1 cellular context compared by ENCODE assay signal in the genomic region with DNA sequence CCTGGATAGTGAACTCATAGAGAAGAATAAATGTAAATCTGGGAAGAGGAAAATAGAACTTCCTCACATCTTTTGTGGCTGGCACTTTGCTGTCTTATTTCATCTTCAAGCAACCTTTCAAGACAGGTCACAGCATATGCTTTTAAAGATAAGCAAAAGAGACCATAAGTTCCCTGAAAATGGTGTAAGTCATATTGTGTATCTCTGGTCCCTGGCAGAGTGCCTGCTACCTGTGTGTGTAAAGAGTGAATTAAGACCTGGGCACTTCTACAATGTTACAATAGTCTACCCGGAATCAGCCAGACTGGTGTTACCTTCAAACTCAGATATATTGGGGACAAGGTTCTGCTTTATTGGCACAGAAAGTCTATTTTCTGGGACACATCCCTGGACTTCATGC.
TF ChIP-seq lines count a peak whose summit lies in the region.

No MANE protein-coding gene starts in this region.

TF ChIP-seq in HepG2, 621 proteins besides CTCF, POLR2A, EP300 and RAD21 (continued from another document):
- TF ChIP-seq, protein P1, sequence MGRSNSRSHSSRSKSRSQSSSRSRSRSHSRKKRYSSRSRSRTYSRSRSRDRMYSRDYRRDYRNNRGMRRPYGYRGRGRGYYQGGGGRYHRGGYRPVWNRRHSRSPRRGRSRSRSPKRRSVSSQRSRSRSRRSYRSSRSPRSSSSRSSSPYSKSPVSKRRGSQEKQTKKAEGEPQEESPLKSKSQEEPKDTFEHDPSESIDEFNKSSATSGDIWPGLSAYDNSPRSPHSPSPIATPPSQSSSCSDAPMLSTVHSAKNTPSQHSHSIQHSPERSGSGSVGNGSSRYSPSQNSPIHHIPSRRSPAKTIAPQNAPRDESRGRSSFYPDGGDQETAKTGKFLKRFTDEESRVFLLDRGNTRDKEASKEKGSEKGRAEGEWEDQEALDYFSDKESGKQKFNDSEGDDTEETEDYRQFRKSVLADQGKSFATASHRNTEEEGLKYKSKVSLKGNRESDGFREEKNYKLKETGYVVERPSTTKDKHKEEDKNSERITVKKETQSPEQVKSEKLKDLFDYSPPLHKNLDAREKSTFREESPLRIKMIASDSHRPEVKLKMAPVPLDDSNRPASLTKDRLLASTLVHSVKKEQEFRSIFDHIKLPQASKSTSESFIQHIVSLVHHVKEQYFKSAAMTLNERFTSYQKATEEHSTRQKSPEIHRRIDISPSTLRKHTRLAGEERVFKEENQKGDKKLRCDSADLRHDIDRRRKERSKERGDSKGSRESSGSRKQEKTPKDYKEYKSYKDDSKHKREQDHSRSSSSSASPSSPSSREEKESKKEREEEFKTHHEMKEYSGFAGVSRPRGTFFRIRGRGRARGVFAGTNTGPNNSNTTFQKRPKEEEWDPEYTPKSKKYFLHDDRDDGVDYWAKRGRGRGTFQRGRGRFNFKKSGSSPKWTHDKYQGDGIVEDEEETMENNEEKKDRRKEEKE (IDR thresholded peaks at IDR 0.05): no peak
- no peak for TF ChIP-seq ARHGAP35 (CRISPR knock-in tag; IDR thresholded peaks at IDR 0.05; ENCODE audit: borderline replicate concordance)
- TF ChIP-seq, protein P2, sequence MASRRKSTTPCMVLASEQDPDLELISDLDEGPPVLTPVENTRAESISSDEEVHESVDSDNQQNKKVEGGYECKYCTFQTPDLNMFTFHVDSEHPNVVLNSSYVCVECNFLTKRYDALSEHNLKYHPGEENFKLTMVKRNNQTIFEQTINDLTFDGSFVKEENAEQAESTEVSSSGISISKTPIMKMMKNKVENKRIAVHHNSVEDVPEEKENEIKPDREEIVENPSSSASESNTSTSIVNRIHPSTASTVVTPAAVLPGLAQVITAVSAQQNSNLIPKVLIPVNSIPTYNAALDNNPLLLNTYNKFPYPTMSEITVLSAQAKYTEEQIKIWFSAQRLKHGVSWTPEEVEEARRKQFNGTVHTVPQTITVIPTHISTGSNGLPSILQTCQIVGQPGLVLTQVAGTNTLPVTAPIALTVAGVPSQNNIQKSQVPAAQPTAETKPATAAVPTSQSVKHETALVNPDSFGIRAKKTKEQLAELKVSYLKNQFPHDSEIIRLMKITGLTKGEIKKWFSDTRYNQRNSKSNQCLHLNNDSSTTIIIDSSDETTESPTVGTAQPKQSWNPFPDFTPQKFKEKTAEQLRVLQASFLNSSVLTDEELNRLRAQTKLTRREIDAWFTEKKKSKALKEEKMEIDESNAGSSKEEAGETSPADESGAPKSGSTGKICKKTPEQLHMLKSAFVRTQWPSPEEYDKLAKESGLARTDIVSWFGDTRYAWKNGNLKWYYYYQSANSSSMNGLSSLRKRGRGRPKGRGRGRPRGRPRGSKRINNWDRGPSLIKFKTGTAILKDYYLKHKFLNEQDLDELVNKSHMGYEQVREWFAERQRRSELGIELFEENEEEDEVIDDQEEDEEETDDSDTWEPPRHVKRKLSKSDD (CRISPR knock-in tag; IDR thresholded peaks at IDR 0.05; ENCODE audit: low read depth): no peak
- TF ChIP-seq XBP1 (CRISPR knock-in tag; IDR thresholded peaks at IDR 0.05): no peak
- TF ChIP-seq, protein P3, sequence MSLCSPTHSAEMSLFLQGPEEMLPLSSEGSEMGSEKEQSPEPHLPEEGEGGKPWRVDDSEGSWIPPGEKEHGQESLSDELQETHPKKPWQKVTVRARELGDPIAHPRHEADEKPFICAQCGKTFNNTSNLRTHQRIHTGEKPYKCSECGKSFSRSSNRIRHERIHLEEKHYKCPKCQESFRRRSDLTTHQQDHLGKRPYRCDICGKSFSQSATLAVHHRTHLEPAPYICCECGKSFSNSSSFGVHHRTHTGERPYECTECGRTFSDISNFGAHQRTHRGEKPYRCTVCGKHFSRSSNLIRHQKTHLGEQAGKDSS (CRISPR knock-in tag; IDR thresholded peaks at IDR 0.05; ENCODE audit: borderline replicate concordance, low read depth): no peak
- TF ChIP-seq, protein P4, sequence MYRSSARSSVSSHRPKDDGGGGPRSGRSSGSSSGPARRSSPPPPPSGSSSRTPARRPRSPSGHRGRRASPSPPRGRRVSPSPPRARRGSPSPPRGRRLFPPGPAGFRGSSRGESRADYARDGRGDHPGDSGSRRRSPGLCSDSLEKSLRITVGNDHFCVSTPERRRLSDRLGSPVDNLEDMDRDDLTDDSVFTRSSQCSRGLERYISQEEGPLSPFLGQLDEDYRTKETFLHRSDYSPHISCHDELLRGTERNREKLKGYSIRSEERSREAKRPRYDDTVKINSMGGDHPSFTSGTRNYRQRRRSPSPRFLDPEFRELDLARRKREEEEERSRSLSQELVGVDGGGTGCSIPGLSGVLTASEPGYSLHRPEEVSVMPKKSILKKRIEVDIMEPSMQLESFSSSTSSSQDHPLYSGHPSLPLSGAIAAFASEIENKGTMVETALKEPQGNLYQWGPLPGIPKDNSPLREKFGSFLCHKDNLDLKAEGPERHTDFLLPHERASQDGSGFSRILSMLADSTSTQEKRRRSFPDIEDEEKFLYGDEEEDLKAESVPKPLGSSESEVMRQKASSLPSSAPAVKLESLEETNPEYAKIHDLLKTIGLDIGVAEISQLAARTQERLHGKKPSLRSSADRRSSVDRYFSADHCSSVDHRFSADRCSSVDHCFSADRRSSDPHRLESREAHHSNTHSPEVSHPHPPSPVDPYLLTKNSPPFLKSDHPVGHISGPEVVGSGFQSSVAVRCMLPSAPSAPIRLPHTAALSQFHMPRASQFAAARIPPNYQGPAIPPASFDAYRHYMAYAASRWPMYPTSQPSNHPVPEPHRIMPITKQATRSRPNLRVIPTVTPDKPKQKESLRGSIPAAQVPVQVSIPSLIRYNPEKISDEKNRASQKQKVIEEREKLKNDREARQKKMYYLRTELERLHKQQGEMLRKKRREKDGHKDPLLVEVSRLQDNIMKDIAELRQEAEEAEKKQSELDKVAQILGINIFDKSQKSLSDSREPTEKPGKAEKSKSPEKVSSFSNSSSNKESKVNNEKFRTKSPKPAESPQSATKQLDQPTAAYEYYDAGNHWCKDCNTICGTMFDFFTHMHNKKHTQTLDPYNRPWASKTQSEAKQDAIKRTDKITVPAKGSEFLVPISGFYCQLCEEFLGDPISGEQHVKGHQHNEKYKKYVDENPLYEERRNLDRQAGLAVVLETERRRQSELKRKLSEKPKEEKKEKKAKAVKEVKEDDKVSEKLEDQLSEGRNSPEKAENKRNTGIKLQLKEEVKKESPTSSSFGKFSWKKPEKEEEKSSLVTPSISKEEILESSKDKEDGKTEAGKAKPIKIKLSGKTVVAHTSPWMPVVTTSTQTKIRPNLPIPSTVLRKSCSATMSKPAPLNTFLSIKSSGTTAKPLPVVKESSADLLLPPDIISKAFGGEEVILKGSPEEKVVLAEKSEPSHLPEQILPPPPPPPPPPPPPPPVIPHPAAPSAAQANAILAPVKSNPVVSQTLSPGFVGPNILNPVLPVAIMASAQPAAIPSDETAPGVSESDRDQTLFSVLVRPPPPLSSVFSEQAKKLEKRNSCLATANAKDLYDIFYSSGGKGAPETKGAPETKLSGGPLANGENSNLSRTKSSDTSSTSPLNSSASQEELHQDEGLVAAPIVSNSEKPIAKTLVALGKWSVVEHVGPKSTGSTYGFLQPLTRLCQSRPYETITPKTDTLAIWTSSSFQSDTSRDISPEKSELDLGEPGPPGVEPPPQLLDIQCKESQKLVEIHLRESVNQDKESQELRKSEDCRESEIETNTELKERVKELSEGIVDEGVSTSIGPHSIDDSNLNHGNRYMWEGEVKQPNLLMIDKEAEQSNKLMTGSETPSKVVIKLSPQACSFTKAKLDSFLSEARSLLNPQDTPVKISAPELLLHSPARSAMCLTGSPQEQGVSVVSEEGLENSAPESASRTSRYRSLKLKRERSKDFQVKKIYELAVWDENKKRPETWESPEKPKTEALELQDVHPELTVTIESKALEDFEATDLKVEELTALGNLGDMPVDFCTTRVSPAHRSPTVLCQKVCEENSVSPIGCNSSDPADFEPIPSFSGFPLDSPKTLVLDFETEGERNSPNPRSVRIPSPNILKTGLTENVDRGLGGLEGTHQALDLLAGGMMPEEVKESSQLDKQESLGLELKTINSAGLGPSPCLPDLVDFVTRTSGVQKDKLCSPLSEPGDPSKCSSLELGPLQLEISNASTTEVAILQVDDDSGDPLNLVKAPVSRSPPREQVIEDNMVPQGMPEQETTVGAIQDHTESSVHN (CRISPR knock-in tag; IDR thresholded peaks at IDR 0.05): no peak
- TF ChIP-seq CC2D1A (CRISPR knock-in tag; IDR thresholded peaks at IDR 0.05): no peak
- no peak for TF ChIP-seq SKI (IDR thresholded peaks at IDR 0.05; ENCODE audit: partially characterized antibody)
